ENCODE assay signal across 30 cellular contexts in genomic region chr6:125215252-125215819, GRCh38.
"Had no signal": no experiment of that assay in that cellular context is flagged by ENCODE, and none has a peak within 500 bp of the region (broad histone marks: within the 10 kb centered on the region; RNA-seq: fewer than 3 reads in every experiment).

No MANE protein-coding gene starts in this region.

- H3K4me1 Mint-ChIP-seq: activated CD4-positive, alpha-beta T cell treated with anti-CD3 and anti-CD28 coated beads for 36 hours; activated CD4-positive, alpha-beta T cell treated with anti-CD3 and anti-CD28 coated beads, Interleukin-2, amount 10 ng/mL, durations not matched to agents 24 days and 14 days; activated CD8-positive, alpha-beta memory T cell treated with anti-CD3 and anti-CD28 coated beads, Interleukin-2, amount 10 ng/mL, durations not matched to agents 7 days and 5 days; activated naive CD4-positive, alpha-beta T cell treated with anti-CD3 and anti-CD28 coated beads, Interleukin-2, amount 50 U/mL, for 24 hours; activated naive CD8-positive, alpha-beta T cell treated with anti-CD3 and anti-CD28 coated beads for 36 hours; activated naive CD8-positive, alpha-beta T cell treated with anti-CD3 and anti-CD28 coated beads, Interleukin-2, amount 50 U/mL, for 24 hours had no signal

- H3K9me3 ChIP-seq: adrenal gland, body of pancreas, esophagus squamous epithelium had no signal

- H3K27ac Mint-ChIP-seq: activated CD4-positive, alpha-beta memory T cell treated with anti-CD3 and anti-CD28 coated beads for 36 hours; activated CD4-positive, alpha-beta T cell treated with anti-CD3 and anti-CD28 coated beads for 36 hours; activated CD4-positive, alpha-beta T cell treated with anti-CD3 and anti-CD28 coated beads, Interleukin-2, amount 10 ng/mL, durations not matched to agents 24 days and 14 days; activated CD8-positive, alpha-beta memory T cell treated with anti-CD3 and anti-CD28 coated beads, Interleukin-2, amount 10 ng/mL, durations not matched to agents 7 days and 5 days; activated CD8-positive, alpha-beta T cell treated with anti-CD3 and anti-CD28 coated beads, Interleukin-2, amount 10 ng/mL, durations not matched to agents 7 days and 5 days; activated naive CD4-positive, alpha-beta T cell treated with anti-CD3 and anti-CD28 coated beads for 36 hours; activated naive CD4-positive, alpha-beta T cell treated with anti-CD3 and anti-CD28 coated beads, Interleukin-2, amount 50 U/mL, for 24 hours; activated naive CD8-positive, alpha-beta T cell treated with anti-CD3 and anti-CD28 coated beads for 36 hours; activated naive CD8-positive, alpha-beta T cell treated with anti-CD3 and anti-CD28 coated beads, Interleukin-2, amount 50 U/mL, for 24 hours; activated T-helper 1 cell treated with anti-CD3 and anti-CD28 coated beads, Interleukin-12 subunit alpha, Interleukin-12 subunit beta, Interleukin-2, Interleukin-4 antibody, amounts not matched to agents 30 ng/mL and 10 ng/mL and 1 ng/mL, durations not matched to agents 14 hours and 24 hours and 36 hours; activated T-helper 2 cell treated with anti-CD3 and anti-CD28 coated beads, Interferon-gamma antibody, Interleukin-2, Interleukin-4, amounts not matched to agents 10 μg/mL and 5 μg/mL and 100 μg/mL, durations not matched to agents 14 hours and 24 hours and 36 hours had no signal

- H3K36me3 Mint-ChIP-seq: activated CD4-positive, alpha-beta memory T cell treated with anti-CD3 and anti-CD28 coated beads for 36 hours; activated CD8-positive, alpha-beta memory T cell treated with anti-CD3 and anti-CD28 coated beads, Interleukin-2, amount 10 ng/mL, durations not matched to agents 7 days and 5 days; activated naive CD4-positive, alpha-beta T cell treated with anti-CD3 and anti-CD28 coated beads, Interleukin-2, amount 50 U/mL, for 24 hours; activated naive CD8-positive, alpha-beta T cell treated with anti-CD3 and anti-CD28 coated beads for 36 hours had no signal

- H3K36me3 ChIP-seq: adrenal gland had no signal

- DNase-seq: activated CD4-positive, alpha-beta memory T cell treated with anti-CD3 and anti-CD28 coated beads for 36 hours; activated CD4-positive, alpha-beta T cell treated with anti-CD3 and anti-CD28 coated beads for 36 hours; activated CD4-positive, alpha-beta T cell treated with anti-CD3 and anti-CD28 coated beads, Interleukin-2, amount 10 ng/mL, durations not matched to agents 24 days and 14 days; activated CD4-positive, CD25-positive, alpha-beta regulatory T cell; activated CD4-positive, CD25-positive, alpha-beta regulatory T cell treated with anti-CD3 and anti-CD28 coated beads, Interleukin-2, amount 50 U/mL, for 72 hours; activated CD8-positive, alpha-beta memory T cell treated with anti-CD3 and anti-CD28 coated beads, Interleukin-2, amount 10 ng/mL, durations not matched to agents 7 days and 5 days; activated CD8-positive, alpha-beta memory T cell treated with anti-CD3 and anti-CD28 coated beads, Interleukin-2, amount 50 U/mL, for 4 hours; activated CD8-positive, alpha-beta T cell treated with anti-CD3 and anti-CD28 coated beads, Interleukin-2, amount 10 ng/mL, durations not matched to agents 7 days and 5 days; activated effector memory CD4-positive, alpha-beta T cell treated with anti-CD3 and anti-CD28 coated beads, Interleukin-2, amount 50 U/mL, for 16 hours; activated naive CD4-positive, alpha-beta T cell treated with anti-CD3 and anti-CD28 coated beads for 36 hours; activated naive CD8-positive, alpha-beta T cell treated with anti-CD3 and anti-CD28 coated beads for 36 hours; activated naive CD8-positive, alpha-beta T cell treated with anti-CD3 and anti-CD28 coated beads, Interleukin-2, amount 50 U/mL, for 24 hours; activated T-cell treated with anti-CD3 and anti-CD28 coated beads, Interleukin-2, amount 50 U/mL, for 1 hour; activated T-cell treated with anti-CD3 and anti-CD28 coated beads, Interleukin-2, amount 50 U/mL, for 48 hours; adrenal gland; amygdala; aorta; body of pancreas; caudate nucleus; effector CD8-positive, alpha-beta T cell; esophagus squamous epithelium; foreskin melanocyte; T-helper 2 cell had no signal

- ATAC-seq: activated CD4-positive, alpha-beta T cell treated with anti-CD3 and anti-CD28 coated beads for 36 hours; activated CD8-positive, alpha-beta memory T cell treated with anti-CD3 and anti-CD28 coated beads, Interleukin-2, amount 10 ng/mL, durations not matched to agents 7 days and 5 days; activated CD8-positive, alpha-beta T cell treated with anti-CD3 and anti-CD28 coated beads, Interleukin-2, amount 10 ng/mL, durations not matched to agents 7 days and 5 days; activated naive CD8-positive, alpha-beta T cell treated with anti-CD3 and anti-CD28 coated beads, Interleukin-2, amount 50 U/mL, for 24 hours; body of pancreas had no signal

- H3K4me3 Mint-ChIP-seq: activated CD4-positive, alpha-beta memory T cell treated with anti-CD3 and anti-CD28 coated beads for 36 hours; activated CD4-positive, alpha-beta T cell treated with anti-CD3 and anti-CD28 coated beads for 36 hours; activated CD4-positive, alpha-beta T cell treated with anti-CD3 and anti-CD28 coated beads, Interleukin-2, amount 10 ng/mL, durations not matched to agents 24 days and 14 days; activated CD8-positive, alpha-beta memory T cell treated with anti-CD3 and anti-CD28 coated beads, Interleukin-2, amount 10 ng/mL, durations not matched to agents 7 days and 5 days; activated CD8-positive, alpha-beta T cell treated with anti-CD3 and anti-CD28 coated beads, Interleukin-2, amount 10 ng/mL, durations not matched to agents 7 days and 5 days; activated naive CD4-positive, alpha-beta T cell treated with anti-CD3 and anti-CD28 coated beads for 36 hours; activated naive CD4-positive, alpha-beta T cell treated with anti-CD3 and anti-CD28 coated beads, Interleukin-2, amount 50 U/mL, for 24 hours; activated naive CD8-positive, alpha-beta T cell treated with anti-CD3 and anti-CD28 coated beads for 36 hours; activated naive CD8-positive, alpha-beta T cell treated with anti-CD3 and anti-CD28 coated beads, Interleukin-2, amount 50 U/mL, for 24 hours; activated T-helper 1 cell treated with anti-CD3 and anti-CD28 coated beads, Interleukin-12 subunit alpha, Interleukin-12 subunit beta, Interleukin-2, Interleukin-4 antibody, amounts not matched to agents 30 ng/mL and 10 ng/mL and 1 ng/mL, durations not matched to agents 14 hours and 24 hours and 36 hours had no signal

- H3K4me3 ChIP-seq: adrenal gland, body of pancreas, esophagus squamous epithelium had no signal

- H3K27ac ChIP-seq: adrenal gland, body of pancreas, epithelial cell of prostate, esophagus squamous epithelium had no signal

- H3K9me3 Mint-ChIP-seq: activated CD4-positive, alpha-beta memory T cell treated with anti-CD3 and anti-CD28 coated beads for 36 hours; activated CD4-positive, alpha-beta T cell treated with anti-CD3 and anti-CD28 coated beads, Interleukin-2, amount 10 ng/mL, durations not matched to agents 24 days and 14 days; activated naive CD4-positive, alpha-beta T cell treated with anti-CD3 and anti-CD28 coated beads for 36 hours; activated naive CD4-positive, alpha-beta T cell treated with anti-CD3 and anti-CD28 coated beads, Interleukin-2, amount 50 U/mL, for 24 hours; activated naive CD8-positive, alpha-beta T cell treated with anti-CD3 and anti-CD28 coated beads for 36 hours; activated naive CD8-positive, alpha-beta T cell treated with anti-CD3 and anti-CD28 coated beads, Interleukin-2, amount 50 U/mL, for 24 hours; activated T-helper 1 cell treated with anti-CD3 and anti-CD28 coated beads, Interleukin-12 subunit alpha, Interleukin-12 subunit beta, Interleukin-2, Interleukin-4 antibody, amounts not matched to agents 30 ng/mL and 10 ng/mL and 1 ng/mL, durations not matched to agents 14 hours and 24 hours and 36 hours; activated T-helper 2 cell treated with anti-CD3 and anti-CD28 coated beads, Interferon-gamma antibody, Interleukin-2, Interleukin-4, amounts not matched to agents 10 μg/mL and 5 μg/mL and 100 μg/mL, durations not matched to agents 14 hours and 24 hours and 36 hours had no signal

- FAIRE-seq: colon, endometrium, endothelial cell of umbilical vein had no signal

- H3K27me3 ChIP-seq: adrenal gland, body of pancreas, esophagus squamous epithelium had no signal
